8 cellular contexts compared by ENCODE assay signal in genomic region chr3:133578548-133579191, GRCh38. TPM values are rescaled to one million over a fixed set of nuclear protein-coding genes. Genes with fewer than 3 reads are reported as not detected.
DNase-seq lines count a peak whose midpoint lies in the region; ATAC-seq and TF ChIP-seq lines count a peak whose summit lies in the region.

No MANE protein-coding gene starts in this region.

- no peak overlapping the region; a peak in 2 of 7 replicates for H3K27ac Mint-ChIP-seq in H9
- H3K27ac Mint-ChIP-seq in activated naive CD8-positive, alpha-beta T cell = peak overlapping the region; percentile 37

- peaks cover 21 to 29% of the 10 kb centered on the region in 2 experiments for H3K4me1 Mint-ChIP-seq in H9
- peaks cover 74% of the 10 kb centered on the region for H3K4me1 Mint-ChIP-seq in activated naive CD8-positive, alpha-beta T cell (ENCODE audit: low read depth)

- peaks cover 4% of the 10 kb centered on the region for H4K20me1 ChIP-seq in H9 (ENCODE audit: control insufficient read depth, insufficient read depth, insufficient read length)

- no CpG with 5 or more reads among the region's 1 CpG for WGBS in H9 (ENCODE audit: extremely low coverage, insufficient read length, low lambda C conversion rate)

- peak; percentile 63 for TF ChIP-seq CTCF in AG09309 (IDR thresholded peaks at IDR 0.05; ENCODE audit: control insufficient read depth, insufficient read depth, low read depth, low read length, missing control alignments)
- TF ChIP-seq CTCF in H9 (conservative IDR thresholded peaks at IDR 0.05) = peak; percentile 72

- no peak overlapping the region for H2AFZ ChIP-seq in H9 (ENCODE audit: low read length)

- H3K9me3 ChIP-seq in H9 (ENCODE audit: control insufficient read depth, low read depth, low read length) = no peaks in the 10 kb centered on the region

- no peak overlapping the region for H2BK12ac ChIP-seq in H9 (ENCODE audit: insufficient read length, low read depth, low read length)

- H3K56ac ChIP-seq in H9 (ENCODE audit: insufficient read length, low read depth, low read length) = no peak overlapping the region

- H2BK120ac ChIP-seq in H9 (ENCODE audit: low read depth, low read length, poor library complexity, severe bottlenecking) = no peak overlapping the region

- no peaks in the 10 kb centered on the region for H3K23me2 ChIP-seq in H9 (ENCODE audit: insufficient read length, low read depth, low read length, poor library complexity, severe bottlenecking)

- peaks cover 3% of the 10 kb centered on the region for H3K79me1 ChIP-seq in H9 (ENCODE audit: insufficient read depth, low read depth, low read length, poor library complexity, severe bottlenecking)

- H3K23ac ChIP-seq in H9 (ENCODE audit: insufficient read length, low read depth, low read length) = no peak overlapping the region

- no peak for DNase-seq in AG09309 (ENCODE audit: low read depth)
- DNase-seq in H9 = no peak
- no peak for DNase-seq in left lobe of liver (ENCODE audit: low spot score)

- H2BK20ac ChIP-seq in H9 (ENCODE audit: low read depth, low read length, poor library complexity, severe bottlenecking) = no peak overlapping the region

- no peaks in the 10 kb centered on the region for H3K9me3 Mint-ChIP-seq in H9
- no peaks in the 10 kb centered on the region for H3K9me3 Mint-ChIP-seq in activated naive CD8-positive, alpha-beta T cell (ENCODE audit: low read depth)

- H3T11ph ChIP-seq in H9 (ENCODE audit: low read length) = no peak overlapping the region

- no peak overlapping the region for H3K14ac ChIP-seq in H9 (ENCODE audit: insufficient read depth, low read length)

- no peaks in the 10 kb centered on the region for H3K27me3 ChIP-seq in H9 (ENCODE audit: insufficient read depth, low read length)

- peak; percentile 51 for ATAC-seq in left lobe of liver
- ATAC-seq in GM18867 (IDR thresholded peaks at IDR 0.05; ENCODE audit: unreplicated experiment) = no peak
- ATAC-seq in HG03139 (IDR thresholded peaks at IDR 0.05; ENCODE audit: unreplicated experiment) = no peak
- no peak for ATAC-seq in GM21447 (IDR thresholded peaks at IDR 0.05; ENCODE audit: unreplicated experiment)
- ATAC-seq in HG02840 (IDR thresholded peaks at IDR 0.05; ENCODE audit: low FRiP score, unreplicated experiment) = no peak

- no peak overlapping the region for H4K8ac ChIP-seq in H9 (replicated peaks; ENCODE audit: insufficient read length, low read depth, low read length)

- peaks cover 38% of the 10 kb centered on the region for H3K79me2 ChIP-seq in H9 (ENCODE audit: insufficient read depth, low read length)

- no peak overlapping the region for H2BK5ac ChIP-seq in H9 (ENCODE audit: insufficient read length, low read length)

- H3K4me1 ChIP-seq in H9 (ENCODE audit: insufficient read depth, low read length) = no peaks in the 10 kb centered on the region

- H2BK15ac ChIP-seq in H9 (ENCODE audit: low read depth, low read length) = no peak overlapping the region

- H3K36me3 Mint-ChIP-seq in H9 (ENCODE audit: insufficient read depth in 1 of 3, low read depth in 3 of 3) = peaks cover 50 to 81% (median 70%) of the 10 kb centered on the region in 3 experiments; a peak in 6 of 7 replicates
- peaks cover 19% of the 10 kb centered on the region for H3K36me3 Mint-ChIP-seq in activated naive CD8-positive, alpha-beta T cell

- H3K27ac ChIP-seq in H9 (ENCODE audit: insufficient read length, low read depth, low read length) = no peak overlapping the region

- no peak overlapping the region; a peak in 1 of 5 replicates for H3K4me3 Mint-ChIP-seq in H9
- peak overlapping the region; percentile 98 for H3K4me3 Mint-ChIP-seq in activated naive CD8-positive, alpha-beta T cell

- H4K91ac ChIP-seq in H9 (ENCODE audit: insufficient read length, low read depth, low read length) = no peak overlapping the region

- no peak overlapping the region for H2AK5ac ChIP-seq in H9 (ENCODE audit: insufficient read length, low read length)

- no peak overlapping the region for H3K4me3 ChIP-seq in AG09309 (ENCODE audit: control insufficient read depth, low read depth, low read length)

- no peaks in the 10 kb centered on the region for H3K27me3 Mint-ChIP-seq in H9 (ENCODE audit: low read depth)
- no peaks in the 10 kb centered on the region for H3K27me3 Mint-ChIP-seq in activated naive CD8-positive, alpha-beta T cell

- no peak overlapping the region for H3K4ac ChIP-seq in H9 (ENCODE audit: low read depth, low read length)

- no peak overlapping the region for H4K5ac ChIP-seq in H9 (ENCODE audit: insufficient read length, low read depth, low read length)

- no peak overlapping the region for H3K4me2 ChIP-seq in H9 (ENCODE audit: insufficient read depth, insufficient read length, low read length)

- no peak overlapping the region for H3K9ac ChIP-seq in H9 (ENCODE audit: extremely low read depth, insufficient read length, low read length)

- no peak overlapping the region for H3K18ac ChIP-seq in H9 (ENCODE audit: insufficient read length, low read depth, low read length)

RNA-seq across cellular contexts. Expression of gene CDV3, which starts 5.2 kb away (rescaled TPM):
- total RNA-seq in H9 (2021) (167 and 173 TPM in 2 replicates), left lobe of liver (60.3 TPM)
